13 cellular contexts compared by ENCODE assay signal in the genomic region with DNA sequence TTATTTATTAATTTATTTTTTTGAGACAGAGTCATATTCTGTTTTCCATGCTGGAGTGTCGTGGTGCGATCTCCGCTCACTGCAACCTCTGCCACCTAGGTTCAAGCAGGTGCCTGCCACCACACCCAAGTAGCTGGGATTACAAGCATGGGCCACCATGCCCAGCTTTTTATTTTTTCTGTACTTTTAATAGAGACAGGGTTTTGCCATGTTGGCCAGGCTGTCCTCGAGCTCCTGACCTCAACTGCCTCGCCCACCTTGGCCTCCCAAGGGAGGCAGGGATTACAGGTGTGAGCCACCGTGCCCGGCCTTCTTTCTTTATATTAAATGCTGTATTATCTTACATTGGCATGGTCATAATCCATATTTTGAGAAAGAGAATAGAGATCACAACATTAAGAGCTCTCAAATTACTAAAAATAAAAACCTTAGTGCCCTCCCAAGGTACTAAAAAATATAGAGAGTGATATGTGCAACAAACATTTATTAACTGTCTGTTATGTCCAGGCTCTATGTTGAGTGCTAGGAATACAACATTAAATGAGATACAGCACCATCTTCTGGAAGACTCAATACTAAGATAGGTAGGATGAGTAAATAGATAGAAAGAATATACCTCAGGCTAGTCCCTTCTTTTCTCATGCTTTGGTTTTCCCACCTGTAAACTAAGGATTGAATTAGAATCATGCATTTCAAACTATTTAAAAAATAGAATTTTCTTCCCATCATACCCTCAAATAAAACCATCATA.
DNase-seq lines count a peak whose midpoint lies in the region; TF ChIP-seq lines count a peak whose summit lies in the region.
"Had no signal": no experiment of that assay in that cellular context is flagged by ENCODE, and none has a peak within 500 bp of the region (broad histone marks: within the 10 kb centered on the region; RNA-seq: fewer than 3 reads in every experiment).

No MANE protein-coding gene starts in this region.

- peak; percentile 64 for DNase-seq in GM03348 (ENCODE audit: low spot score)
- DNase-seq in NCI-H446 (lab: John Stamatoyannopoulos, UW), result peak; percentile 6 to 60
- DNase-seq in chondrocyte (ENCODE audit: low spot score), result no peak
- DNase-seq in non-pigmented ciliary epithelial cell (ENCODE audit: low read depth), result peak; percentile 22
- DNase-seq in activated effector memory CD4-positive, alpha-beta T cell treated with Interleukin-2 at 50 U/mL for 16 hours, result no peak
- no peak for DNase-seq in activated CD4-positive, alpha-beta T cell treated with anti-CD3 and anti-CD28 coated beads, Interleukin-2, amount 10 ng/mL, durations not matched to agents 24 days and 14 days
- no peak for DNase-seq in stimulated activated naive CD4-positive, alpha-beta T cell treated with Interleukin-2 at 50 U/mL for 16 hours (lab: John Stamatoyannopoulos, UW)
- DNase-seq: activated CD4-positive, alpha-beta T cell treated with anti-CD3 and anti-CD28 coated beads, Interleukin-2, amount 50 U/mL, for 4 hours; activated naive CD8-positive, alpha-beta T cell treated with anti-CD3 and anti-CD28 coated beads, Interleukin-2, amount 10 ng/mL, durations not matched to agents 7 days and 5 days; effector memory CD8-positive, alpha-beta T cell; naive thymus-derived CD8-positive, alpha-beta T cell; NCI-H1092 had no signal

- peaks cover 36% of the 10 kb centered on the region for H3K4me1 Mint-ChIP-seq in chondrocyte (ENCODE audit: low read depth)
- no peaks in the 10 kb centered on the region for H3K4me1 Mint-ChIP-seq in activated CD4-positive, alpha-beta T cell treated with anti-CD3 and anti-CD28 coated beads, Interleukin-2, amount 10 ng/mL, durations not matched to agents 24 days and 14 days
- H3K4me1 Mint-ChIP-seq: activated naive CD8-positive, alpha-beta T cell treated with anti-CD3 and anti-CD28 coated beads, Interleukin-2, amount 10 ng/mL, durations not matched to agents 7 days and 5 days; naive thymus-derived CD8-positive, alpha-beta T cell; stimulated activated memory B cell treated with anti-CD40 and anti-IgM and Interleukin-4, amounts not matched to agents 10 μg/mL and 1 μg/mL and 100 μg/mL, for 72 hours had no signal

- no peak overlapping the region for H3K27ac Mint-ChIP-seq in chondrocyte (ENCODE audit: unreplicated experiment)
- H3K27ac Mint-ChIP-seq in activated CD4-positive, alpha-beta T cell treated with anti-CD3 and anti-CD28 coated beads, Interleukin-2, amount 10 ng/mL, durations not matched to agents 24 days and 14 days, result no peak overlapping the region
- H3K27ac Mint-ChIP-seq: activated naive CD8-positive, alpha-beta T cell treated with anti-CD3 and anti-CD28 coated beads, Interleukin-2, amount 10 ng/mL, durations not matched to agents 7 days and 5 days; effector memory CD8-positive, alpha-beta T cell; naive thymus-derived CD8-positive, alpha-beta T cell; stimulated activated memory B cell treated with anti-CD40 and anti-IgM and Interleukin-4, amounts not matched to agents 10 μg/mL and 1 μg/mL and 100 μg/mL, for 72 hours had no signal

- H3K9me3 Mint-ChIP-seq in chondrocyte (ENCODE audit: low read depth), result peaks cover 2% of the 10 kb centered on the region
- H3K9me3 Mint-ChIP-seq in activated CD4-positive, alpha-beta T cell treated with anti-CD3 and anti-CD28 coated beads, Interleukin-2, amount 10 ng/mL, durations not matched to agents 24 days and 14 days, result no peaks in the 10 kb centered on the region
- H3K9me3 Mint-ChIP-seq: activated naive CD8-positive, alpha-beta T cell treated with anti-CD3 and anti-CD28 coated beads, Interleukin-2, amount 10 ng/mL, durations not matched to agents 7 days and 5 days; stimulated activated memory B cell treated with anti-CD40 and anti-IgM and Interleukin-4, amounts not matched to agents 10 μg/mL and 1 μg/mL and 100 μg/mL, for 72 hours had no signal

- peak; percentile 80 for TF ChIP-seq CTCF in chondrocyte (IDR thresholded peaks at IDR 0.05)

- H3K36me3 Mint-ChIP-seq in chondrocyte (ENCODE audit: low read depth), result peaks cover 2% of the 10 kb centered on the region
- no peaks in the 10 kb centered on the region for H3K36me3 Mint-ChIP-seq in activated CD4-positive, alpha-beta T cell treated with anti-CD3 and anti-CD28 coated beads, Interleukin-2, amount 10 ng/mL, durations not matched to agents 24 days and 14 days (ENCODE audit: low read depth)
- H3K36me3 Mint-ChIP-seq: activated naive CD8-positive, alpha-beta T cell treated with anti-CD3 and anti-CD28 coated beads, Interleukin-2, amount 10 ng/mL, durations not matched to agents 7 days and 5 days; naive thymus-derived CD8-positive, alpha-beta T cell; stimulated activated memory B cell treated with anti-CD40 and anti-IgM and Interleukin-4, amounts not matched to agents 10 μg/mL and 1 μg/mL and 100 μg/mL, for 72 hours had no signal

- intact Hi-C loops in activated CD4-positive, alpha-beta T cell treated with anti-CD3 and anti-CD28 coated beads, Interleukin-2, amount 10 ng/mL, durations not matched to agents 24 days and 14 days (cut with micrococcal nuclease), result no loop called here

- H3K4me3 Mint-ChIP-seq in chondrocyte (ENCODE audit: unreplicated experiment), result no peak overlapping the region
- H3K4me3 Mint-ChIP-seq in activated CD4-positive, alpha-beta T cell treated with anti-CD3 and anti-CD28 coated beads, Interleukin-2, amount 10 ng/mL, durations not matched to agents 24 days and 14 days, result no peak overlapping the region
- H3K4me3 Mint-ChIP-seq: activated naive CD8-positive, alpha-beta T cell treated with anti-CD3 and anti-CD28 coated beads, Interleukin-2, amount 10 ng/mL, durations not matched to agents 7 days and 5 days; effector memory CD8-positive, alpha-beta T cell; naive thymus-derived CD8-positive, alpha-beta T cell; stimulated activated memory B cell treated with anti-CD40 and anti-IgM and Interleukin-4, amounts not matched to agents 10 μg/mL and 1 μg/mL and 100 μg/mL, for 72 hours had no signal

- H3K27me3 Mint-ChIP-seq in chondrocyte (ENCODE audit: low read depth), result no peaks in the 10 kb centered on the region
- no peaks in the 10 kb centered on the region for H3K27me3 Mint-ChIP-seq in activated CD4-positive, alpha-beta T cell treated with anti-CD3 and anti-CD28 coated beads, Interleukin-2, amount 10 ng/mL, durations not matched to agents 24 days and 14 days
- H3K27me3 Mint-ChIP-seq: activated naive CD8-positive, alpha-beta T cell treated with anti-CD3 and anti-CD28 coated beads, Interleukin-2, amount 10 ng/mL, durations not matched to agents 7 days and 5 days; effector memory CD8-positive, alpha-beta T cell had no signal

Comparison
In these comparisons a context has a peak if more than half of its experiments do, and no peak if none do; other contexts are left out.
1. DNase-seq: peak in GM03348 (single experiment), NCI-H446 (2 of 2) and non-pigmented ciliary epithelial cell (single experiment); none in chondrocyte (single experiment), activated effector memory CD4-positive, alpha-beta T cell treated with Interleukin-2 at 50 U/mL for 16 hours (single experiment), activated CD4-positive, alpha-beta T cell treated with anti-CD3 and anti-CD28 coated beads, Interleukin-2, amount 10 ng/mL, durations not matched to agents 24 days and 14 days (single experiment) and stimulated activated naive CD4-positive, alpha-beta T cell treated with Interleukin-2 at 50 U/mL for 16 hours (single experiment).